11 cellular contexts compared by ENCODE assay signal in the genomic region with DNA sequence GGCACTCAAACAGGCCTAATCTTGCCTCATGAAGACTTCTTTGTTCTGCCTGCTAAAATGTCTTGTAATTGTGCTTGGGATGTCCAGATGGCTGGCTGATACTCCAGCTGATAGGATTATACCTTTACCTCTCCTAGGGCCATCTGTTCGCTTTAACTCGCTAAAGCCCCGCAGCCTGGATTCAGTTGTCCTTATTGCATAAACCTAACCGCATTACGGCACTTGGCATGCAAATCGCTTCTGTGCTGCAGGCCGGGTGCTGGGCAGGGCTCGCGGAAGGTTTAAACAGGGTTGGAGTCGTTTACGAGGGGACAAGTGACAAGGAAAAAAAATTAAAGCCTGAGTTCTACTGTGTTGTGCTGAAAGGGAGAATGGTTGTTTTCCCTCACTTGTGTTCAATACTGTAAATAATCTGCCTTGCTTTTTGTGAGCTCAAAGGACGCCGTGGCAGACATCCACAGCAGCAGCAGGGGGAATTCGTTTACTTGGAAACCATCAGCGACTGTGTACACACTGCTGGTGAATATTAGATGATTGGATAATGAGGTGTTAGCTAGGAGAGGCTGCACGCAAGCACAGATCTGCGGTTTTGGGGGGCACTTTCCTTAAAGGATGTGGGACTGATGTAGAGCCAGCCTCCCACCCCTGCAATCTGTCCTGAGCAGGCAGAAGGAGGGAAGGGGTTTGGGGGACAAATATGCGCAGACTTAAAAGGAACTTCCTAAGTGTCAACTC.
DNase-seq lines count a peak whose midpoint lies in the region; ATAC-seq and TF ChIP-seq lines count a peak whose summit lies in the region.
"Had no signal": no experiment of that assay in that cellular context is flagged by ENCODE, and none has a peak within 500 bp of the region (broad histone marks: within the 10 kb centered on the region; RNA-seq: fewer than 3 reads in every experiment).

No MANE protein-coding gene starts in this region.

- H3K27me3 Mint-ChIP-seq in activated CD8-positive, alpha-beta memory T cell treated with anti-CD3 and anti-CD28 coated beads, Interleukin-2, amount 10 ng/mL, durations not matched to agents 7 days and 5 days, result no peaks in the 10 kb centered on the region

- ATAC-seq in activated CD8-positive, alpha-beta memory T cell treated with anti-CD3 and anti-CD28 coated beads, Interleukin-2, amount 10 ng/mL, durations not matched to agents 7 days and 5 days, result no peak
- ATAC-seq: activated T-cell treated with anti-CD3 and anti-CD28 coated beads, Interleukin-2, amount 50 U/mL, for 4 hours had no signal

- CTCF ChIA-PET in activated CD8-positive, alpha-beta memory T cell treated with anti-CD3 and anti-CD28 coated beads, Interleukin-2, amount 10 ng/mL, durations not matched to agents 7 days and 5 days (lab: Charles Lee), result interaction anchor here (0.8 kb wide), 1 partner anchor 18 kb away, joined by 3 read pairs; no protein-coding TSS in a partner anchor

- no peaks in the 10 kb centered on the region for H3K9me3 Mint-ChIP-seq in activated CD8-positive, alpha-beta memory T cell treated with anti-CD3 and anti-CD28 coated beads, Interleukin-2, amount 10 ng/mL, durations not matched to agents 7 days and 5 days (ENCODE audit: low read depth)
- H3K9me3 Mint-ChIP-seq: activated T-cell treated with anti-CD3 and anti-CD28 coated beads, Interleukin-2, amount 50 U/mL, for 4 hours; T-helper 2 cell treated with Interferon-gamma antibody and Interleukin-4, amounts not matched to agents 5 μg/mL and 100 μg/mL, for 36 hours had no signal

- no peak overlapping the region for H3K4me3 Mint-ChIP-seq in activated CD8-positive, alpha-beta memory T cell treated with anti-CD3 and anti-CD28 coated beads, Interleukin-2, amount 10 ng/mL, durations not matched to agents 7 days and 5 days
- H3K4me3 Mint-ChIP-seq: activated T-cell treated with anti-CD3 and anti-CD28 coated beads, Interleukin-2, amount 50 U/mL, for 4 hours; T-helper 2 cell treated with Interferon-gamma antibody and Interleukin-4, amounts not matched to agents 5 μg/mL and 100 μg/mL, for 36 hours had no signal

- DNase-seq in NCI-H2029 (lab: John Stamatoyannopoulos, UW) (peak; percentile 19), NCI-H2029 treated with DMSO at 0.1 percent for 48 hours (lab: John Stamatoyannopoulos, UW) (no peak), NCI-H526 treated with DMSO at 0.1 percent for 48 hours (lab: John Stamatoyannopoulos, UW) (peak; percentile 89), fibroblast of mammary gland (ENCODE audit: low read depth) (peak; percentile 12), cortex of kidney (lab: John Stamatoyannopoulos, UW) (no peak), thyroid gland (no peak)
- DNase-seq in activated CD8-positive, alpha-beta memory T cell treated with anti-CD3 and anti-CD28 coated beads, Interleukin-2, amount 10 ng/mL, durations not matched to agents 7 days and 5 days, result no peak
- DNase-seq: activated T-cell treated with anti-CD3 and anti-CD28 coated beads, Interleukin-2, amount 50 U/mL, for 4 hours; NCI-H146 had no signal

- no peak overlapping the region for H3K27ac Mint-ChIP-seq in activated CD8-positive, alpha-beta memory T cell treated with anti-CD3 and anti-CD28 coated beads, Interleukin-2, amount 10 ng/mL, durations not matched to agents 7 days and 5 days
- H3K27ac Mint-ChIP-seq: T-helper 2 cell treated with Interferon-gamma antibody and Interleukin-4, amounts not matched to agents 5 μg/mL and 100 μg/mL, for 36 hours had no signal

- H3K36me3 ChIP-seq in stomach smooth muscle (ENCODE audit: control insufficient read depth in 2 of 2, insufficient read depth in 2 of 2, low read length in 2 of 2) (no peaks in the 10 kb centered on the region), thyroid gland (no peaks in the 10 kb centered on the region)

- H3K36me3 Mint-ChIP-seq in activated CD8-positive, alpha-beta memory T cell treated with anti-CD3 and anti-CD28 coated beads, Interleukin-2, amount 10 ng/mL, durations not matched to agents 7 days and 5 days, result no peaks in the 10 kb centered on the region

- no peaks in the 10 kb centered on the region for H3K4me1 Mint-ChIP-seq in activated CD8-positive, alpha-beta memory T cell treated with anti-CD3 and anti-CD28 coated beads, Interleukin-2, amount 10 ng/mL, durations not matched to agents 7 days and 5 days

- TF ChIP-seq CTCF in fibroblast of mammary gland (conservative IDR thresholded peaks at IDR 0.05; ENCODE audit: control insufficient read depth, insufficient read depth, low read depth, low read length) (no peak), thyroid gland (IDR thresholded peaks at IDR 0.05) (no peak)

- WGBS in thyroid gland, 2 donors, result 39 to 60% methylated on average over 18 of the region's 18 CpGs

- no peak overlapping the region for H3K4me3 ChIP-seq in fibroblast of mammary gland (ENCODE audit: control insufficient read depth, low read depth, low read length)
- peak overlapping the region; percentile 15 to 19 for H3K4me3 ChIP-seq in stomach smooth muscle (ENCODE audit: low read length in 2 of 2)
- no peak overlapping the region for H3K4me3 ChIP-seq in thyroid gland (replicated peaks in 1 of 3)

- H3K27ac ChIP-seq in stomach smooth muscle (ENCODE audit: low read length) (no peak overlapping the region), thyroid gland (no peak overlapping the region)

- no peak overlapping the region for H3K9ac ChIP-seq in stomach smooth muscle (ENCODE audit: low read length in 2 of 2)

- H3K4me1 ChIP-seq in stomach smooth muscle (ENCODE audit: control insufficient read depth, insufficient read depth, low read length) (no peaks in the 10 kb centered on the region), thyroid gland (no peaks in the 10 kb centered on the region)

- no peaks in the 10 kb centered on the region for H3K27me3 ChIP-seq in stomach smooth muscle (ENCODE audit: control insufficient read depth in 1 of 2, insufficient read depth in 2 of 2, low read length in 2 of 2)
- no peaks in the 10 kb centered on the region for H3K27me3 ChIP-seq in thyroid gland

- intact Hi-C loops in thyroid gland (cut with DNase I), result no loop called here

- no peak for TF ChIP-seq POLR2A in thyroid gland (IDR thresholded peaks at IDR 0.05)

- H3K9me3 ChIP-seq in stomach smooth muscle (ENCODE audit: control insufficient read depth in 2 of 2, low read length in 2 of 2) (no peaks in the 10 kb centered on the region), thyroid gland (no peaks in the 10 kb centered on the region)

Comparison
In these comparisons a context has a peak if more than half of its experiments do, and no peak if none do; other contexts are left out.
1. DNase-seq: peak in NCI-H2029 (single experiment), NCI-H526 treated with DMSO at 0.1 percent for 48 hours (single experiment) and fibroblast of mammary gland (single experiment); none in NCI-H2029 treated with DMSO at 0.1 percent for 48 hours (single experiment), cortex of kidney (single experiment), thyroid gland (0 of 2) and activated CD8-positive, alpha-beta memory T cell treated with anti-CD3 and anti-CD28 coated beads, Interleukin-2, amount 10 ng/mL, durations not matched to agents 7 days and 5 days (single experiment).
2. H3K4me3 ChIP-seq: peak in stomach smooth muscle (2 of 2); none in fibroblast of mammary gland (single experiment) and thyroid gland (0 of 3).